In the genomic region with DNA sequence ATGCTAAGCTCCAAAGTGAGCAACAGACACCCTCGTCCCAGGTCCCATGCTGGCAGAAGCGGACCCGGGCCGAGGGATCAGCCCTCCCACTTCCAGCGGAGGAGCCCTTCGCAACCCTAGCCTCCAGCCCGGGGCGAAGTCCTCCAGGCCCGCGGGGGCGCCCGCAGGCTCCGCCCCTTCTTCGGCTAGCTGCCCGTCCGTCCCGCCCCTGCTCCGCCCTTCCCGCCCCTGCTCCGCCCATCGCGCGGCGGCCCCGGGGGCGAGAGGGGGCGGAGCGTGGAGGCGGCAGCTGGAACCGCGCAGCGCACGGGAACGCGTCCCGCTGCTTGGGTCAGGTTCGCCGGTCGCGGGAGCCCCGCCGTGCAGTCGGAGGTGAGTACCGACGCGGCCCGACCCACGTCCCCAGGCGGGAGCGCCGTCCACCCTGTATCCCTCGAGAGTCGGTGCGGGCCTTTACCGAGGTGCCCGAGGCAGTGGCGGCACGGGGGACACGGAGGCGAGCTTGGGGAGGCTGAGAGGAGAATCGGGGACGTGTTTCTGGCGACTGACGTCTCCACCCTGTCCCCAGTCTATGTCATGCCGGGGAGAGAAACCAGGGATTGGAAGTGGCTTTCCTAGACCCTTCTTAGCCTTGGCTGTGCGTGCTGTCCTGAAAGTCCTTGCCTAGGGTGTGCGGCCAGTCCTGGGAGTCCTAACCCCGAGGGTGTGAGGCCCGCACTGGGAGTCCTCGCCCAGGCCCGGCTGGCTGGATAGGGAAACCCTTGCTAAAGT, we compare ENCODE assay signal across 1 cellular context.
TF ChIP-seq lines count a peak whose summit lies in the region.

Gene ACO1, plus strand, starts transcription at position 280 of the 771 bp plus-strand sequence. CDS start 20,864 bp downstream, outside the sequence.

TF ChIP-seq in HepG2, 621 proteins besides CTCF, POLR2A, EP300 and RAD21 (continued from another document and continues in another):
- 0 out of 2 replicates have a peak, but pooled peaks have one; percentile 77 for TF ChIP-seq ZNF550 (CRISPR knock-in tag; IDR thresholded peaks at IDR 0.05; ENCODE audit: borderline replicate concordance)
- peak; percentile 67; the same call in 1 of the 2 replicates for TF ChIP-seq ZFP90 (CRISPR knock-in tag; IDR thresholded peaks at IDR 0.05; ENCODE audit: borderline replicate concordance)
- no peak for TF ChIP-seq FLYWCH1 (CRISPR knock-in tag; IDR thresholded peaks at IDR 0.05)
- TF ChIP-seq NCOR1 (IDR thresholded peaks at IDR 0.05; ENCODE audit: borderline replicate concordance, low read length), result peak; percentile 48; the same call in 1 of the 2 replicates
- no peak for TF ChIP-seq ZNF17 (CRISPR knock-in tag; IDR thresholded peaks at IDR 0.05)
- no peak for TF ChIP-seq PTBP1 (IDR thresholded peaks at IDR 0.05; ENCODE audit: low read depth, low read length, poor library complexity, severe bottlenecking)
- no peak for TF ChIP-seq ELF1 (CRISPR knock-in tag; IDR thresholded peaks at IDR 0.05)
- peak; percentile 64; the same call in 1 of the 2 replicates for TF ChIP-seq ZNF766 (CRISPR knock-in tag; IDR thresholded peaks at IDR 0.05; ENCODE audit: borderline replicate concordance)
- TF ChIP-seq ZSCAN20 (CRISPR knock-in tag; IDR thresholded peaks at IDR 0.05; ENCODE audit: borderline replicate concordance), result peak; percentile 47; the same call in 1 of the 2 replicates
- peak; percentile 93 for TF ChIP-seq ZNF547 (CRISPR knock-in tag; IDR thresholded peaks at IDR 0.05)
- peak; percentile 65 for TF ChIP-seq ZBTB20 (CRISPR knock-in tag; IDR thresholded peaks at IDR 0.05; ENCODE audit: borderline replicate concordance, low read depth)
- TF ChIP-seq, protein P1, sequence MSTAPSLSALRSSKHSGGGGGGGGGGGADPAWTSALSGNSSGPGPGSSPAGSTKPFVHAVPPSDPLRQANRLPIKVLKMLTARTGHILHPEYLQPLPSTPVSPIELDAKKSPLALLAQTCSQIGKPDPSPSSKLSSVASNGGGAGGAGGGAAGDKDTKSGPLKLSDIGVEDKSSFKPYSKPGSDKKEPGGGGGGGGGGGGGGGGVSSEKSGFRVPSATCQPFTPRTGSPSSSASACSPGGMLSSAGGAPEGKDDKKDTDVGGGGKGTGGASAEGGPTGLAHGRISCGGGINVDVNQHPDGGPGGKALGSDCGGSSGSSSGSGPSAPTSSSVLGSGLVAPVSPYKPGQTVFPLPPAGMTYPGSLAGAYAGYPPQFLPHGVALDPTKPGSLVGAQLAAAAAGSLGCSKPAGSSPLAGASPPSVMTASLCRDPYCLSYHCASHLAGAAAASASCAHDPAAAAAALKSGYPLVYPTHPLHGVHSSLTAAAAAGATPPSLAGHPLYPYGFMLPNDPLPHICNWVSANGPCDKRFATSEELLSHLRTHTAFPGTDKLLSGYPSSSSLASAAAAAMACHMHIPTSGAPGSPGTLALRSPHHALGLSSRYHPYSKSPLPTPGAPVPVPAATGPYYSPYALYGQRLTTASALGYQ (CRISPR knock-in tag; IDR thresholded peaks at IDR 0.05), result peak; percentile 25; the same call in 1 of the 2 replicates
- peak; percentile 80; the same call in 1 of the 2 replicates for TF ChIP-seq LBX2 (CRISPR knock-in tag; IDR thresholded peaks at IDR 0.05; ENCODE audit: borderline replicate concordance)
- TF ChIP-seq SRSF4 (IDR thresholded peaks at IDR 0.05; ENCODE audit: low read depth, low read length, poor library complexity, severe bottlenecking), result no peak
- TF ChIP-seq EED (CRISPR knock-in tag; IDR thresholded peaks at IDR 0.05), result peak; percentile 66; the same call in 1 of the 2 replicates
- TF ChIP-seq, protein P2, sequence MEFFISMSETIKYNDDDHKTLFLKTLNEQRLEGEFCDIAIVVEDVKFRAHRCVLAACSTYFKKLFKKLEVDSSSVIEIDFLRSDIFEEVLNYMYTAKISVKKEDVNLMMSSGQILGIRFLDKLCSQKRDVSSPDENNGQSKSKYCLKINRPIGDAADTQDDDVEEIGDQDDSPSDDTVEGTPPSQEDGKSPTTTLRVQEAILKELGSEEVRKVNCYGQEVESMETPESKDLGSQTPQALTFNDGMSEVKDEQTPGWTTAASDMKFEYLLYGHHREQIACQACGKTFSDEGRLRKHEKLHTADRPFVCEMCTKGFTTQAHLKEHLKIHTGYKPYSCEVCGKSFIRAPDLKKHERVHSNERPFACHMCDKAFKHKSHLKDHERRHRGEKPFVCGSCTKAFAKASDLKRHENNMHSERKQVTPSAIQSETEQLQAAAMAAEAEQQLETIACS (CRISPR knock-in tag; IDR thresholded peaks at IDR 0.05), result peak; percentile 69; the same call in 1 of the 2 replicates
- 0 out of 2 replicates have a peak, but pooled peaks have one; percentile 73 for TF ChIP-seq ZNF160 (CRISPR knock-in tag; IDR thresholded peaks at IDR 0.05)
- TF ChIP-seq, protein P3, sequence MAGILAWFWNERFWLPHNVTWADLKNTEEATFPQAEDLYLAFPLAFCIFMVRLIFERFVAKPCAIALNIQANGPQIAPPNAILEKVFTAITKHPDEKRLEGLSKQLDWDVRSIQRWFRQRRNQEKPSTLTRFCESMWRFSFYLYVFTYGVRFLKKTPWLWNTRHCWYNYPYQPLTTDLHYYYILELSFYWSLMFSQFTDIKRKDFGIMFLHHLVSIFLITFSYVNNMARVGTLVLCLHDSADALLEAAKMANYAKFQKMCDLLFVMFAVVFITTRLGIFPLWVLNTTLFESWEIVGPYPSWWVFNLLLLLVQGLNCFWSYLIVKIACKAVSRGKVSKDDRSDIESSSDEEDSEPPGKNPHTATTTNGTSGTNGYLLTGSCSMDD (CRISPR knock-in tag; IDR thresholded peaks at IDR 0.05), result no peak
- 0 out of 2 replicates have a peak, but pooled peaks have one; percentile 71 for TF ChIP-seq ZNF138 (CRISPR knock-in tag; IDR thresholded peaks at IDR 0.05; ENCODE audit: low read depth)
- peak; percentile 28; the same call in 1 of the 2 replicates for TF ChIP-seq NR2C2 (CRISPR knock-in tag; IDR thresholded peaks at IDR 0.05; ENCODE audit: borderline replicate concordance)
- TF ChIP-seq ARID5B (CRISPR knock-in tag; IDR thresholded peaks at IDR 0.05), result peak; percentile 64
- 0 out of 2 replicates have a peak, but pooled peaks have one; percentile 8 for TF ChIP-seq ZMYM3 (CRISPR knock-in tag; IDR thresholded peaks at IDR 0.05)
- no peak for TF ChIP-seq SP1 (IDR thresholded peaks at IDR 0.05)
- peak; percentile 97 for TF ChIP-seq SP1 (CRISPR knock-in tag; IDR thresholded peaks at IDR 0.05)
- TF ChIP-seq MBNL3 (CRISPR knock-in tag; conservative IDR thresholded peaks at IDR 0.05), result no peak
- TF ChIP-seq NRL (CRISPR knock-in tag; IDR thresholded peaks at IDR 0.05; ENCODE audit: borderline replicate concordance), result peak; percentile 38; the same call in 1 of the 2 replicates
- no peak for TF ChIP-seq NFE2 (CRISPR knock-in tag; IDR thresholded peaks at IDR 0.05)
- TF ChIP-seq ZMAT3 (CRISPR knock-in tag; conservative IDR thresholded peaks at IDR 0.05), result 0 out of 2 replicates have a peak, but pooled peaks have one; percentile 54
- peak; percentile 36; the same call in 1 of the 2 replicates for TF ChIP-seq TGIF2 (CRISPR knock-in tag; IDR thresholded peaks at IDR 0.05)
- TF ChIP-seq ZNF776 (CRISPR knock-in tag; IDR thresholded peaks at IDR 0.05), result 0 out of 2 replicates have a peak, but pooled peaks have one; percentile 41
- TF ChIP-seq ZNF430 (CRISPR knock-in tag; IDR thresholded peaks at IDR 0.05), result peak; percentile 88
- TF ChIP-seq SKI (IDR thresholded peaks at IDR 0.05; ENCODE audit: partially characterized antibody), result peak; percentile 40
- TF ChIP-seq ZNF121 (CRISPR knock-in tag; IDR thresholded peaks at IDR 0.05), result peak; percentile 62; the same call in 1 of the 2 replicates
- TF ChIP-seq SNAPC2 (CRISPR knock-in tag; IDR thresholded peaks at IDR 0.05), result peak; percentile 84; the same call in 1 of the 2 replicates
- TF ChIP-seq, protein P4, sequence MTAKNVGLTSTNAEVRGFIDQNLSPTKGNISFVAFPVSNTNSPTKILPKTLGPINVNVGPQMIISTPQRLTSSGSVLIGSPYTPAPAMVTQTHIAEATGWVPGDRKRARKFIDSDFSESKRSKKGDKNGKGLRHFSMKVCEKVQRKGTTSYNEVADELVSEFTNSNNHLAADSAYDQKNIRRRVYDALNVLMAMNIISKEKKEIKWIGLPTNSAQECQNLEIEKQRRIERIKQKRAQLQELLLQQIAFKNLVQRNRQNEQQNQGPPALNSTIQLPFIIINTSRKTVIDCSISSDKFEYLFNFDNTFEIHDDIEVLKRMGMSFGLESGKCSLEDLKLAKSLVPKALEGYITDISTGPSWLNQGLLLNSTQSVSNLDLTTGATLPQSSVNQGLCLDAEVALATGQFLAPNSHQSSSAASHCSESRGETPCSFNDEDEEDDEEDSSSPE (CRISPR knock-in tag; IDR thresholded peaks at IDR 0.05), result peak; percentile 63
- peak; percentile 88 for TF ChIP-seq ZNF777 (CRISPR knock-in tag; IDR thresholded peaks at IDR 0.05)
- TF ChIP-seq ZNF747 (CRISPR knock-in tag; IDR thresholded peaks at IDR 0.05; ENCODE audit: borderline replicate concordance), result 0 out of 2 replicates have a peak, but pooled peaks have one; percentile 26
- peak; percentile 70; the same call in 1 of the 2 replicates for TF ChIP-seq ZNF567 (CRISPR knock-in tag; IDR thresholded peaks at IDR 0.05; ENCODE audit: borderline replicate concordance)
- TF ChIP-seq ZNF383 (CRISPR knock-in tag; IDR thresholded peaks at IDR 0.05; ENCODE audit: borderline replicate concordance), result no peak
- 0 out of 2 replicates have a peak, but pooled peaks have one; percentile 38 for TF ChIP-seq ARNTL (CRISPR knock-in tag; IDR thresholded peaks at IDR 0.05)
- TF ChIP-seq ZNF563 (CRISPR knock-in tag; IDR thresholded peaks at IDR 0.05), result peak; percentile 21; the same call in 1 of the 2 replicates
- peak; percentile 80; the same call in 1 of the 2 replicates for TF ChIP-seq HOXA9 (CRISPR knock-in tag; IDR thresholded peaks at IDR 0.05; ENCODE audit: borderline replicate concordance)
- no peak for TF ChIP-seq ZNF576 (CRISPR knock-in tag; IDR thresholded peaks at IDR 0.05)
- TF ChIP-seq ZNF768 (CRISPR knock-in tag; IDR thresholded peaks at IDR 0.05), result peak; percentile 74
- TF ChIP-seq FOXO1 (CRISPR knock-in tag; IDR thresholded peaks at IDR 0.05), result 0 out of 2 replicates have a peak, but pooled peaks have one; percentile 44
- TF ChIP-seq ZNF710 (CRISPR knock-in tag; IDR thresholded peaks at IDR 0.05; ENCODE audit: borderline replicate concordance), result peak; percentile 69
- 0 out of 2 replicates have a peak, but pooled peaks have one; percentile 44 for TF ChIP-seq SIN3A (IDR thresholded peaks at IDR 0.05; ENCODE audit: borderline replicate concordance, low read depth, low read length)
- TF ChIP-seq MAF1 (CRISPR knock-in tag; IDR thresholded peaks at IDR 0.05; ENCODE audit: borderline replicate concordance), result peak; percentile 55; the same call in 1 of the 2 replicates
- TF ChIP-seq DMAP1 (CRISPR knock-in tag; IDR thresholded peaks at IDR 0.05), result no peak
- TF ChIP-seq, protein P5, sequence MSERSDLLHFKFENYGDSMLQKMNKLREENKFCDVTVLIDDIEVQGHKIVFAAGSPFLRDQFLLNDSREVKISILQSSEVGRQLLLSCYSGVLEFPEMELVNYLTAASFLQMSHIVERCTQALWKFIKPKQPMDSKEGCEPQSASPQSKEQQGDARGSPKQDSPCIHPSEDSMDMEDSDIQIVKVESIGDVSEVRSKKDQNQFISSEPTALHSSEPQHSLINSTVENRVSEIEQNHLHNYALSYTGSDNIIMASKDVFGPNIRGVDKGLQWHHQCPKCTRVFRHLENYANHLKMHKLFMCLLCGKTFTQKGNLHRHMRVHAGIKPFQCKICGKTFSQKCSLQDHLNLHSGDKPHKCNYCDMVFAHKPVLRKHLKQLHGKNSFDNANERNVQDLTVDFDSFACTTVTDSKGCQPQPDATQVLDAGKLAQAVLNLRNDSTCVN (CRISPR knock-in tag; IDR thresholded peaks at IDR 0.05; ENCODE audit: borderline replicate concordance), result peak; percentile 35; the same call in 1 of the 2 replicates
